12 cellular contexts compared by ENCODE assay signal in genomic region chr2:168515502-168515901, GRCh38. TPM values are rescaled to one million over a fixed set of nuclear protein-coding genes. Genes with fewer than 3 reads are reported as not detected.
A peak's percentile ranks its signal among the peaks of the same experiment; 100 is the strongest.
DNase-seq lines count a peak whose midpoint lies in the region; ATAC-seq, FAIRE-seq and TF ChIP-seq lines count a peak whose summit lies in the region.
"Had no signal": no experiment of that assay in that cellular context is flagged by ENCODE, and none has a peak within 500 bp of the region (broad histone marks: within the 10 kb centered on the region; RNA-seq: fewer than 3 reads in every experiment).

No MANE protein-coding gene starts in this region.

- peak; percentile 61 for DNase-seq in ELR (ENCODE audit: low read depth)
- DNase-seq in astrocyte (ENCODE audit: low read depth): peak; percentile 92
- no peak for DNase-seq in Right ventricle myocardium superior
- no peak for DNase-seq in sigmoid colon
- no peak for DNase-seq in activated CD4-positive, alpha-beta T cell treated with anti-CD3 and anti-CD28 coated beads, Interleukin-2, amount 50 U/mL, for 1 hour
- no peak for DNase-seq in RCC 7860 (ENCODE audit: low spot score)
- DNase-seq in stimulated activated naive CD8-positive, alpha-beta T cell treated with anti-CD3 and anti-CD28 coated beads, Interleukin-15, Interleukin-2, amounts not matched to agents 100 U/mL and 50 U/mL, for 24 hours: no peak
- no peak for DNase-seq in stimulated activated CD4-positive, alpha-beta T cell treated with anti-CD3 and anti-CD28 coated beads, Interleukin-4, amount 100 ng/mL, for 24 hours
- DNase-seq: dermis blood vessel endothelial cell, T-cell had no signal

- WGBS in sigmoid colon, 2 donors: 76 to 81% methylated on average over 2 of the region's 2 CpGs

- H3K27me3 Mint-ChIP-seq in astrocyte (ENCODE audit: low read depth, unreplicated experiment): no peaks in the 10 kb centered on the region
- H3K27me3 Mint-ChIP-seq: T-cell had no signal

- no peaks in the 10 kb centered on the region for H3K79me2 ChIP-seq in astrocyte (ENCODE audit: insufficient read depth, low read length)

- no peaks in the 10 kb centered on the region for H3K9me3 Mint-ChIP-seq in astrocyte (ENCODE audit: unreplicated experiment)
- H3K9me3 Mint-ChIP-seq: T-cell had no signal

- no peaks in the 10 kb centered on the region for H3K36me3 Mint-ChIP-seq in astrocyte (ENCODE audit: low read depth, unreplicated experiment)

- peak overlapping the region; percentile 51 for H3K4me2 ChIP-seq in astrocyte (ENCODE audit: low read length)

- intact Hi-C loops in Right ventricle myocardium superior (cut with DNase I): no loop called here
- intact Hi-C loops in sigmoid colon (cut with DNase I): no loop called here

- no peak for TF ChIP-seq POLR2A in sigmoid colon (IDR thresholded peaks at IDR 0.05)

- no peaks in the 10 kb centered on the region for H3K36me3 ChIP-seq in astrocyte (ENCODE audit: insufficient read depth, low read length)
- no peaks in the 10 kb centered on the region for H3K36me3 ChIP-seq in sigmoid colon

- peaks cover 16% of the 10 kb centered on the region for H3K4me1 ChIP-seq in astrocyte (ENCODE audit: insufficient read depth, low read length)
- H3K4me1 ChIP-seq in sigmoid colon: peaks cover 0 to 22% (median 17%) of the 10 kb centered on the region in 4 donors

- TF ChIP-seq EP300 in sigmoid colon (IDR thresholded peaks at IDR 0.05): no peak

- H3K4me1 Mint-ChIP-seq in astrocyte (ENCODE audit: low read depth, unreplicated experiment): peaks cover 36% of the 10 kb centered on the region

- no peaks in the 10 kb centered on the region for H3K27me3 ChIP-seq in astrocyte (ENCODE audit: insufficient read depth, low read length)
- H3K27me3 ChIP-seq in sigmoid colon: no peaks in the 10 kb centered on the region

- no peak overlapping the region for H2AFZ ChIP-seq in astrocyte (ENCODE audit: low read depth, low read length)

- H3K4me3 Mint-ChIP-seq in astrocyte (ENCODE audit: unreplicated experiment): no peak overlapping the region
- H3K4me3 Mint-ChIP-seq: T-cell had no signal

- H4K20me1 ChIP-seq in astrocyte (ENCODE audit: insufficient read depth, low read length): peaks cover 5% of the 10 kb centered on the region

- H3K9me3 ChIP-seq in astrocyte (ENCODE audit: insufficient read depth, low read depth, low read length): no peaks in the 10 kb centered on the region
- H3K9me3 ChIP-seq in sigmoid colon: no peaks in the 10 kb centered on the region

- H3K27ac ChIP-seq in astrocyte (ENCODE audit: low read depth, low read length): peak overlapping the region; percentile 30
- peak overlapping the region; percentile 8 to 73 (median 30) for H3K27ac ChIP-seq in sigmoid colon

- H3K4me3 ChIP-seq in astrocyte (ENCODE audit: insufficient read depth, low read depth, low read length) (no peak overlapping the region), sigmoid colon (no peak overlapping the region)

- no peak for TF ChIP-seq CTCF in astrocyte (IDR thresholded peaks at IDR 0.05; ENCODE audit: insufficient read depth, low read depth, low read length)
- no peak for TF ChIP-seq CTCF in sigmoid colon (IDR thresholded peaks at IDR 0.05)

- peak overlapping the region; percentile 54 for H3K27ac Mint-ChIP-seq in astrocyte (ENCODE audit: unreplicated experiment)
- H3K27ac Mint-ChIP-seq: T-cell had no signal

- peak overlapping the region; percentile 12 for H3K9ac ChIP-seq in astrocyte (ENCODE audit: low read length)

- peak; percentile 58 for ATAC-seq in Right ventricle myocardium superior (ENCODE audit: poor library complexity)
- ATAC-seq in stimulated activated naive CD8-positive, alpha-beta T cell treated with anti-CD3 and anti-CD28 coated beads, Interleukin-15, Interleukin-2, amounts not matched to agents 100 U/mL and 50 U/mL, for 24 hours: no peak
- ATAC-seq: T-cell had no signal

- peak; percentile 95 for FAIRE-seq in astrocyte (lab: Jason Lieb, UNC)
- FAIRE-seq in RCC 7860 (lab: Jason Lieb, UNC): no peak
- FAIRE-seq: D721Med, islet of Langerhans had no signal

RNA-seq across cellular contexts. Expression of gene CERS6, which starts 59.4 kb away (rescaled TPM):
- total RNA-seq in astrocyte (23.4 and 24.8 TPM in 2 replicates), Right ventricle myocardium superior (66.7 TPM), sigmoid colon (10 to 100 TPM in 3 of 4 donors, 1 to 10 TPM in 1; 9.4 to 15.3 (median 12.3) TPM)
- 10 to 100 TPM in 1 of 3 donors, 1 to 10 TPM in 2; 4.4 to 21.0 (median 4.8) TPM for polyA plus RNA-seq in sigmoid colon

Comparison
In these comparisons a context has a peak if more than half of its experiments do, and no peak if none do; other contexts are left out.
1. DNase-seq: peak in ELR (single experiment) and astrocyte (single experiment); none in Right ventricle myocardium superior (single experiment), sigmoid colon (single experiment), activated CD4-positive, alpha-beta T cell treated with anti-CD3 and anti-CD28 coated beads, Interleukin-2, amount 50 U/mL, for 1 hour (single experiment), RCC 7860 (single experiment), stimulated activated naive CD8-positive, alpha-beta T cell treated with anti-CD3 and anti-CD28 coated beads, Interleukin-15, Interleukin-2, amounts not matched to agents 100 U/mL and 50 U/mL, for 24 hours (single experiment) and stimulated activated CD4-positive, alpha-beta T cell treated with anti-CD3 and anti-CD28 coated beads, Interleukin-4, amount 100 ng/mL, for 24 hours (single experiment).